In the genomic region with DNA sequence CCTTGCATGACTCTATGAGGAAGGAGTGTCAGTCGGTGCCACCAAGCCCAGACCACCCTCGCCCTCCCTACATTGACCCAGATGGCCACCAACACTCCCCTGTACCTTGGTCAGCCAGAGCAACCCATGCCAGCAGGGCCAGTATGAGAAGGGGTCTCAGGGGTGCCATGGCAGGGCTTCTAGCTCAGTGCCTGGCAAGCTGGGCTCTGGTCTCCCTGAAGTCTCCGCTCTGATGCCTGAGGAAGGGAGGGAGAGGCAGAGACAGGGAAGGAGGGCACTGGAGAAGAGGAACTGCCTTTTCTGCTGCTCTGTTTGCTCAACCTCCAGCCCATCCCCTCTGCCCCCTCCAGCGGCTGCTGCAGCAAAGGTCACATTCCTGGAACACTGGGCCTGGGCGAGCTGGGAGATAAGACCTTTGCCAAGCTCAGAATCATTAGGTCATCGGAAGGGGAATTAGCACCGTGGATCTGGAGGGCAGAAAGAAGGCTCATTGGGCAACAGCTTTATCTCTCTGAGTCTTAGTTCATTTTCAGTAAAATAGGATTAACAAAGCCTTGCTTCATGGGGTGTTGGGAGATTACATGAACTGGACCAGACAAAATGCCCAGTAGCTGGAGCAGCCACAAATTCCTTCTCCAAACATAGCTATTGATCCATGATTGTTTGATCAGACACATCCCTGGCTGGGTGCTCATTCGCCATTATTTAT, we compare ENCODE assay signal across 8 cellular contexts. TPM values are rescaled to one million over a fixed set of nuclear protein-coding genes. Genes with fewer than 3 reads are reported as not detected.
DNase-seq lines count a peak whose midpoint lies in the region; ATAC-seq and TF ChIP-seq lines count a peak whose summit lies in the region.

A gene with protein sequence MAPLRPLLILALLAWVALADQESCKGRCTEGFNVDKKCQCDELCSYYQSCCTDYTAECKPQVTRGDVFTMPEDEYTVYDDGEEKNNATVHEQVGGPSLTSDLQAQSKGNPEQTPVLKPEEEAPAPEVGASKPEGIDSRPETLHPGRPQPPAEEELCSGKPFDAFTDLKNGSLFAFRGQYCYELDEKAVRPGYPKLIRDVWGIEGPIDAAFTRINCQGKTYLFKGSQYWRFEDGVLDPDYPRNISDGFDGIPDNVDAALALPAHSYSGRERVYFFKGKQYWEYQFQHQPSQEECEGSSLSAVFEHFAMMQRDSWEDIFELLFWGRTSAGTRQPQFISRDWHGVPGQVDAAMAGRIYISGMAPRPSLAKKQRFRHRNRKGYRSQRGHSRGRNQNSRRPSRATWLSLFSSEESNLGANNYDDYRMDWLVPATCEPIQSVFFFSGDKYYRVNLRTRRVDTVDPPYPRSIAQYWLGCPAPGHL (minus strand): TSS at position 273 of the 709 bp plus-strand sequence. CDS start 104 bp downstream, at position 169.

- peaks cover 35% of the 10 kb centered on the region for H3K79me2 ChIP-seq in Karpas-422 (ENCODE audit: low read length)
- H3K79me2 ChIP-seq in hepatocyte, result peaks cover 8% of the 10 kb centered on the region
- peaks cover 19% of the 10 kb centered on the region for H3K79me2 ChIP-seq in smooth muscle cell (ENCODE audit: low read depth)

- peaks cover 17% of the 10 kb centered on the region for H3K4me1 ChIP-seq in Karpas-422 (ENCODE audit: low read length)
- H3K4me1 ChIP-seq in hepatocyte (ENCODE audit: insufficient read depth), result peaks cover 24% of the 10 kb centered on the region
- H3K4me1 ChIP-seq in smooth muscle cell (ENCODE audit: low read depth), result peaks cover 20% of the 10 kb centered on the region

- peak within 1 kb of the TSS; percentile 50 for H3K9ac ChIP-seq in Karpas-422 (ENCODE audit: low read length)
- H3K9ac ChIP-seq in smooth muscle cell (ENCODE audit: low read depth), result peak within 1 kb of the TSS; percentile 29

- H3K9me2 ChIP-seq in Karpas-422 (replicated peaks; ENCODE audit: insufficient read depth, low read length) (no peaks in the 10 kb centered on the region), hepatocyte (replicated peaks; ENCODE audit: insufficient read depth) (no peaks in the 10 kb centered on the region)

- peaks cover 22 to 42% (median 25%) of the 10 kb centered on the region in 3 donors for H3K27me3 Mint-ChIP-seq in CD14-positive monocyte (ENCODE audit: low read depth in 3 of 3)

- H3K4me3 ChIP-seq in Karpas-422 (ENCODE audit: low read length) (peak within 1 kb of the TSS; percentile 89), hepatocyte (no peak within 1 kb of the TSS), smooth muscle cell (peak within 1 kb of the TSS; percentile 68)

- DNase-seq in CD14-positive monocyte (ENCODE audit: low spot score) (peak; percentile 45), Karpas-422 (no peak), hepatocyte (ENCODE audit: low spot score) (peak; percentile 89), smooth muscle cell (lab: John Stamatoyannopoulos, UW; ENCODE audit: unreplicated experiment) (peak; percentile 20)
- no peak for DNase-seq in activated naive CD4-positive, alpha-beta T cell treated with anti-CD3 and anti-CD28 coated beads, Interleukin-2, amount 50 U/mL, for 72 hours (ENCODE audit: low spot score in 2 of 2)

- no peaks in the 10 kb centered on the region for H3K27me3 ChIP-seq in Karpas-422 (ENCODE audit: low read length)
- peaks cover 7% of the 10 kb centered on the region for H3K27me3 ChIP-seq in hepatocyte
- no peaks in the 10 kb centered on the region for H3K27me3 ChIP-seq in smooth muscle cell (ENCODE audit: low read depth)

- H3F3A ChIP-seq in smooth muscle cell (ENCODE audit: low read depth), result peaks cover 5% of the 10 kb centered on the region

- no peak for TF ChIP-seq CTCF in CD14-positive monocyte (IDR thresholded peaks at IDR 0.05)
- TF ChIP-seq CTCF in hepatocyte (IDR thresholded peaks at IDR 0.05; ENCODE audit: poor library complexity), result no peak
- no peak for TF ChIP-seq CTCF in smooth muscle cell (IDR thresholded peaks at IDR 0.05; ENCODE audit: borderline replicate concordance, insufficient read depth, poor library complexity, severe bottlenecking)

- H3K9me3 Mint-ChIP-seq in CD14-positive monocyte, result peaks cover 0 to 5% (median 1%) of the 10 kb centered on the region in 7 donors
- H3K9me3 Mint-ChIP-seq in activated naive CD4-positive, alpha-beta T cell treated with anti-CD3 and anti-CD28 coated beads, Interleukin-2, amount 50 U/mL, for 72 hours, result no peaks in the 10 kb centered on the region

- peaks cover 14% of the 10 kb centered on the region for H4K20me1 ChIP-seq in Karpas-422 (ENCODE audit: insufficient read depth, low read depth, low read length)
- H4K20me1 ChIP-seq in hepatocyte (ENCODE audit: insufficient read depth, poor library complexity, severe bottlenecking), result peaks cover 13% of the 10 kb centered on the region
- H4K20me1 ChIP-seq in smooth muscle cell (ENCODE audit: low read depth), result peaks cover 30% of the 10 kb centered on the region

- H3K9me3 ChIP-seq in Karpas-422 (ENCODE audit: low read length), result no peaks in the 10 kb centered on the region
- no peaks in the 10 kb centered on the region for H3K9me3 ChIP-seq in hepatocyte (ENCODE audit: low read depth)
- no peaks in the 10 kb centered on the region for H3K9me3 ChIP-seq in smooth muscle cell (replicated peaks; ENCODE audit: low read depth)

- peaks cover 27% of the 10 kb centered on the region for H3K4me1 Mint-ChIP-seq in CD14-positive monocyte

- peak within 1 kb of the TSS; percentile 67 for H3K27ac ChIP-seq in Karpas-422 (ENCODE audit: low read length)
- peak within 1 kb of the TSS; percentile 92 for H3K27ac ChIP-seq in hepatocyte
- H3K27ac ChIP-seq in smooth muscle cell (ENCODE audit: low read depth), result peak within 1 kb of the TSS; percentile 67

- H3K36me3 Mint-ChIP-seq in CD14-positive monocyte, result peaks cover 16 to 26% of the 10 kb centered on the region in 2 donors
- peaks cover 0 to 16% of the 10 kb centered on the region in 2 donors for H3K36me3 Mint-ChIP-seq in activated naive CD4-positive, alpha-beta T cell treated with anti-CD3 and anti-CD28 coated beads, Interleukin-2, amount 50 U/mL, for 72 hours

- peak within 1 kb of the TSS in 6 of 7 donors; percentile 6 to 82 (median 30) for H3K27ac Mint-ChIP-seq in CD14-positive monocyte
- peak within 1 kb of the TSS; percentile 82 to 94 for H3K27ac Mint-ChIP-seq in activated naive CD4-positive, alpha-beta T cell treated with anti-CD3 and anti-CD28 coated beads, Interleukin-2, amount 50 U/mL, for 72 hours

- H3K36me3 ChIP-seq in Karpas-422 (ENCODE audit: insufficient read depth, low read length), result no peaks in the 10 kb centered on the region
- no peaks in the 10 kb centered on the region for H3K36me3 ChIP-seq in hepatocyte (replicated peaks; ENCODE audit: insufficient read depth, low read depth)
- H3K36me3 ChIP-seq in smooth muscle cell (ENCODE audit: low read depth), result no peaks in the 10 kb centered on the region

- intact Hi-C loops in CD14-positive monocyte (cut with micrococcal nuclease), result no loop called here

- H3K4me3 Mint-ChIP-seq in CD14-positive monocyte, result peak within 1 kb of the TSS; percentile 80 to 87

- no peak for ATAC-seq in activated naive CD4-positive, alpha-beta T cell treated with anti-CD3 and anti-CD28 coated beads, Interleukin-2, amount 50 U/mL, for 72 hours
- ATAC-seq in HG02642 (IDR thresholded peaks at IDR 0.05; ENCODE audit: poor library complexity, unreplicated experiment) (no peak), GM18870 (IDR thresholded peaks at IDR 0.05; ENCODE audit: unreplicated experiment) (no peak), GM21576 (IDR thresholded peaks at IDR 0.05; ENCODE audit: unreplicated experiment) (no peak)

- H3K4me2 ChIP-seq in Karpas-422 (ENCODE audit: low read depth, low read length, poor library complexity, severe bottlenecking) (peak within 1 kb of the TSS; percentile 69), hepatocyte (peak within 1 kb of the TSS; percentile 89), smooth muscle cell (peak within 1 kb of the TSS; percentile 94)

- H2AFZ ChIP-seq in Karpas-422 (ENCODE audit: low read length) (peak within 1 kb of the TSS; percentile 41; the same call in 1 of the 2 replicates), hepatocyte (no peak within 1 kb of the TSS), smooth muscle cell (ENCODE audit: low read depth) (no peak within 1 kb of the TSS)

- WGBS in hepatocyte (ENCODE audit: low lambda C conversion rate, missing lambda C conversion rate), result 17% methylated on average over 8 of the region's 8 CpGs
- 29% methylated on average over 8 of the region's 8 CpGs for WGBS in smooth muscle cell (ENCODE audit: low lambda C conversion rate)

RNA-seq across cellular contexts. Expression of the gene that starts here (rescaled TPM):
- not detected for polyA plus RNA-seq in CD14-positive monocyte
- total RNA-seq in Karpas-422 (2014; rRNA removed; shearing (Covaris generic); ENCODE audit: low replicate concordance), result 4.2 TPM in 1 of 2 replicates, not detected in the other
- total RNA-seq in activated naive CD4-positive, alpha-beta T cell treated with anti-CD3 and anti-CD28 coated beads, Interleukin-2, amount 50 U/mL, for 72 hours, result under 1 TPM; 0.34 to 0.53 TPM
- 1,128 and 1,263 TPM in 2 replicates for total RNA-seq in hepatocyte
- 613 and 763 TPM in 2 replicates for polyA plus RNA-seq in hepatocyte
- 60.3 and 90.5 TPM in 2 replicates for total RNA-seq in smooth muscle cell
- 71.2 and 90.3 TPM in 2 replicates for polyA plus RNA-seq in smooth muscle cell

Comparison
In these comparisons a context has a peak if more than half of its experiments do, and no peak if none do; other contexts are left out.
1. RNA of the gene that starts here (total RNA-seq): 1,128 to 1,263 TPM in hepatocyte; 60.3 to 90.5 TPM in smooth muscle cell, 4.2 TPM in Karpas-422 and 0.34 to 0.53 TPM in activated naive CD4-positive, alpha-beta T cell treated with anti-CD3 and anti-CD28 coated beads, Interleukin-2, amount 50 U/mL, for 72 hours; every median in the first group is over 10 times any median in the second.
2. RNA of the gene that starts here (polyA plus RNA-seq): 613 to 763 TPM in hepatocyte and 71.2 to 90.3 TPM in smooth muscle cell; not detected in CD14-positive monocyte; every median in the first group is over 10 times any median in the second.
3. Peak in DNase-seq in CD14-positive monocyte; RNA of the gene not detected or under 1 TPM.
4. DNase-seq: peak in hepatocyte (single experiment) and smooth muscle cell (single experiment); none in Karpas-422 (single experiment) and activated naive CD4-positive, alpha-beta T cell treated with anti-CD3 and anti-CD28 coated beads, Interleukin-2, amount 50 U/mL, for 72 hours (0 of 2).
5. Peak in every context shown above with its lines, with median percentiles within 50 percentile points of each other: H3K27ac ChIP-seq and H3K4me2 ChIP-seq.